Comparison of ENCODE assay signal across 14 cellular contexts in the genomic region with DNA sequence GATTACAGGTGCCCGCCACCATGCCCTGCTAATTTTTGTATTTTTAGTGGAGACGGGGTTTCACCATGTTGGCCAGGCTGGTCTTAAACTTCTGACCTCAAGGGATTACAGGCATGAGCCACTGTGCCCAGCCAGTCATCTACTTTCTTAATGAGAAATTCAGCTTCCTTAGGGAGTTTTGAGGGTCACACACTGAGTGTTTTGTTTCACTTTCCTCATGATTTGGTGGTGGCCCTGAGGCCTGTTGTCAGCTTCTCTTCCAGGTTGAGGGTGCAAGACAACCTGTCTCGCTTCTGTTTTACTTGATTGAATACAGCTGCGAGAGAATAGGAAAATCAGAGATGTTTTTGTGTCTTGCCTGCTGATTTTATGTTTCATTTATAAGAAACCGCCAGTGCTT. TPM values are rescaled to one million over a fixed set of nuclear protein-coding genes. Genes with fewer than 3 reads are reported as not detected.
DNase-seq lines count a peak whose midpoint lies in the region; ATAC-seq and TF ChIP-seq lines count a peak whose summit lies in the region.
"Had no signal": no experiment of that assay in that cellular context is flagged by ENCODE, and none has a peak within 500 bp of the region (broad histone marks: within the 10 kb centered on the region; RNA-seq: fewer than 3 reads in every experiment).

No MANE protein-coding gene starts in this region.

- peaks cover 90% of the 10 kb centered on the region for H3K79me2 ChIP-seq in DOHH2 (ENCODE audit: control insufficient read depth, low read length)

- peaks cover 2% of the 10 kb centered on the region for H3K27me3 Mint-ChIP-seq in nephron progenitor cell (ENCODE audit: low read depth, poor library complexity)
- H3K27me3 Mint-ChIP-seq: stimulated activated naive CD8-positive, alpha-beta T cell treated with anti-CD3 and anti-CD28 coated beads, Interleukin-15, Interleukin-2, amounts not matched to agents 100 ng/mL and 50 ng/mL, for 24 hours had no signal

- ATAC-seq in GM19023 (IDR thresholded peaks at IDR 0.05; ENCODE audit: unreplicated experiment) (peak; percentile 81), HG02610 (IDR thresholded peaks at IDR 0.05; ENCODE audit: unreplicated experiment) (peak; percentile 96), HG03439 (IDR thresholded peaks at IDR 0.05; ENCODE audit: unreplicated experiment) (peak; percentile 76)

- H3K4me3 ChIP-seq in DOHH2 (ENCODE audit: low read length), result peak overlapping the region; percentile 51
- H3K4me3 ChIP-seq in brain microvascular endothelial cell (ENCODE audit: low read depth, low read length), result no peak overlapping the region
- H3K4me3 ChIP-seq: MG63 had no signal

- H4K20me1 ChIP-seq in DOHH2 (ENCODE audit: control insufficient read depth, insufficient read depth, low read depth, low read length), result no peaks in the 10 kb centered on the region

- peaks cover 100% of the 10 kb centered on the region for H3K4me1 ChIP-seq in DOHH2 (ENCODE audit: control insufficient read depth, low read length)

- peaks cover 42% of the 10 kb centered on the region for H3F3A ChIP-seq in DOHH2 (ENCODE audit: control insufficient read depth, insufficient read depth)

- H3K4me2 ChIP-seq in DOHH2 (ENCODE audit: low read length), result peak overlapping the region; percentile 69

- no peak overlapping the region for H3K4me3 Mint-ChIP-seq in nephron progenitor cell
- H3K4me3 Mint-ChIP-seq: HFFc6; nephron; stimulated activated naive CD8-positive, alpha-beta T cell treated with anti-CD3 and anti-CD28 coated beads, Interleukin-15, Interleukin-2, amounts not matched to agents 100 ng/mL and 50 ng/mL, for 24 hours had no signal

- H3K36me3 Mint-ChIP-seq in nephron progenitor cell (ENCODE audit: low read depth), result no peaks in the 10 kb centered on the region

- no peak for DNase-seq in nephron progenitor cell
- no peak for DNase-seq in C1 segment of cervical spinal cord (lab: John Stamatoyannopoulos, UW)
- no peak for DNase-seq in brain microvascular endothelial cell
- DNase-seq in cerebellum (ENCODE audit: low spot score), result no peak
- DNase-seq: GDM1, HFFc6, MG63, NCI-H510A treated with DMSO at 0.1 percent for 48 hours had no signal

- no peaks in the 10 kb centered on the region for H3K27me3 ChIP-seq in DOHH2 (ENCODE audit: control insufficient read depth, low read length)
- no peaks in the 10 kb centered on the region for H3K27me3 ChIP-seq in brain microvascular endothelial cell (replicated peaks)
- H3K27me3 ChIP-seq: MG63 had no signal

- H3K27ac ChIP-seq in DOHH2 (ENCODE audit: low read depth, low read length) (peak overlapping the region; percentile 97), brain microvascular endothelial cell (no peak overlapping the region)

- H3K9me2 ChIP-seq in DOHH2 (replicated peaks; ENCODE audit: control insufficient read depth, low read length), result no peaks in the 10 kb centered on the region

- H3K27ac Mint-ChIP-seq in nephron progenitor cell, result no peak overlapping the region
- H3K27ac Mint-ChIP-seq: HFFc6; stimulated activated naive CD8-positive, alpha-beta T cell treated with anti-CD3 and anti-CD28 coated beads, Interleukin-15, Interleukin-2, amounts not matched to agents 100 ng/mL and 50 ng/mL, for 24 hours had no signal

- in situ Hi-C loops in brain microvascular endothelial cell (cut with HindIII; ENCODE audit: low pct_ligation_motif_present, low sequenced_read_pairs), result no loop called here

- H3K9me3 ChIP-seq in DOHH2 (ENCODE audit: control insufficient read depth, insufficient read depth, low read length), result no peaks in the 10 kb centered on the region
- H3K9me3 ChIP-seq: MG63 had no signal

- H3K9me3 Mint-ChIP-seq in nephron progenitor cell, result no peaks in the 10 kb centered on the region
- H3K9me3 Mint-ChIP-seq: HFFc6; nephron; stimulated activated naive CD8-positive, alpha-beta T cell treated with anti-CD3 and anti-CD28 coated beads, Interleukin-15, Interleukin-2, amounts not matched to agents 100 ng/mL and 50 ng/mL, for 24 hours had no signal

- H3K4me1 Mint-ChIP-seq in nephron progenitor cell, result peaks cover 14% of the 10 kb centered on the region

- H3K36me3 ChIP-seq in DOHH2 (ENCODE audit: control insufficient read depth, low read length), result peaks cover 81% of the 10 kb centered on the region
- no peaks in the 10 kb centered on the region for H3K36me3 ChIP-seq in brain microvascular endothelial cell (replicated peaks)
- H3K36me3 ChIP-seq: MG63 had no signal

- TF ChIP-seq CTCF in DOHH2 (IDR thresholded peaks at IDR 0.05; ENCODE audit: low read depth, low read length, poor library complexity, severe bottlenecking) (no peak), nephron progenitor cell (IDR thresholded peaks at IDR 0.05) (no peak), brain microvascular endothelial cell (IDR thresholded peaks at IDR 0.05; ENCODE audit: low read depth, low read length, missing control alignments) (no peak)

RNA-seq across cellular contexts. Expression of a gene that starts 9.9 kb away (rescaled TPM):
- total RNA-seq in cerebellum, result 76.3 TPM
